Comparison of ENCODE assay signal across 1 cellular context in the genomic region with DNA sequence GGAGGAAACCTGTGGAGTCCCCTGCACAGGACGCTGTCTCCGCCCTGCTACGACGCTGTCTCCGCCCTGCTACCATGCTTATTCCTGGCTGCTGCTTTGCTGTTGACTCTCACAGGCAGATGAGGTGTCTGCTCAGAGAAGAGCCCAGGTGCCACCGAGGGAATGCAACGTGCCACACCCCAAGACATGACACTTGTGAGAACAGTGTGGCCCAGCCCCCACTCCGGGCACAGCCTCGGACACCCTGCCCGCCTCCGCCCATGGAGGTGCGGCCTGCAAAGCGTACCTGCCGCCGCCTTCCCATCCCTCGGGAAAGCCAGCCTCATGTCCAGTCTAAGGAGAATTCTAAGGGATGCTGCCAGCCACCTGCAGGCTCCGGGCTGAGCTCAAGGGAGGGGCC.
TF ChIP-seq lines count a peak whose summit lies in the region.

No MANE protein-coding gene starts in this region.

TF ChIP-seq in H1, 55 proteins besides CTCF, POLR2A, EP300 and RAD21:
- TF ChIP-seq, protein P1, sequence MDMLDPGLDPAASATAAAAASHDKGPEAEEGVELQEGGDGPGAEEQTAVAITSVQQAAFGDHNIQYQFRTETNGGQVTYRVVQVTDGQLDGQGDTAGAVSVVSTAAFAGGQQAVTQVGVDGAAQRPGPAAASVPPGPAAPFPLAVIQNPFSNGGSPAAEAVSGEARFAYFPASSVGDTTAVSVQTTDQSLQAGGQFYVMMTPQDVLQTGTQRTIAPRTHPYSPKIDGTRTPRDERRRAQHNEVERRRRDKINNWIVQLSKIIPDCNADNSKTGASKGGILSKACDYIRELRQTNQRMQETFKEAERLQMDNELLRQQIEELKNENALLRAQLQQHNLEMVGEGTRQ (IDR thresholded peaks at IDR 0.05; ENCODE audit: low read length) = no peak
- TF ChIP-seq SP4 (IDR thresholded peaks at IDR 0.05; ENCODE audit: low read length) = no peak
- no peak for TF ChIP-seq EGR1 (IDR thresholded peaks at IDR 0.05; ENCODE audit: borderline replicate concordance, low read depth, low read length)
- no peak for TF ChIP-seq CBX8 (IDR thresholded peaks at IDR 0.05; ENCODE audit: borderline replicate concordance, low read depth, low read length)
- TF ChIP-seq, protein P2, sequence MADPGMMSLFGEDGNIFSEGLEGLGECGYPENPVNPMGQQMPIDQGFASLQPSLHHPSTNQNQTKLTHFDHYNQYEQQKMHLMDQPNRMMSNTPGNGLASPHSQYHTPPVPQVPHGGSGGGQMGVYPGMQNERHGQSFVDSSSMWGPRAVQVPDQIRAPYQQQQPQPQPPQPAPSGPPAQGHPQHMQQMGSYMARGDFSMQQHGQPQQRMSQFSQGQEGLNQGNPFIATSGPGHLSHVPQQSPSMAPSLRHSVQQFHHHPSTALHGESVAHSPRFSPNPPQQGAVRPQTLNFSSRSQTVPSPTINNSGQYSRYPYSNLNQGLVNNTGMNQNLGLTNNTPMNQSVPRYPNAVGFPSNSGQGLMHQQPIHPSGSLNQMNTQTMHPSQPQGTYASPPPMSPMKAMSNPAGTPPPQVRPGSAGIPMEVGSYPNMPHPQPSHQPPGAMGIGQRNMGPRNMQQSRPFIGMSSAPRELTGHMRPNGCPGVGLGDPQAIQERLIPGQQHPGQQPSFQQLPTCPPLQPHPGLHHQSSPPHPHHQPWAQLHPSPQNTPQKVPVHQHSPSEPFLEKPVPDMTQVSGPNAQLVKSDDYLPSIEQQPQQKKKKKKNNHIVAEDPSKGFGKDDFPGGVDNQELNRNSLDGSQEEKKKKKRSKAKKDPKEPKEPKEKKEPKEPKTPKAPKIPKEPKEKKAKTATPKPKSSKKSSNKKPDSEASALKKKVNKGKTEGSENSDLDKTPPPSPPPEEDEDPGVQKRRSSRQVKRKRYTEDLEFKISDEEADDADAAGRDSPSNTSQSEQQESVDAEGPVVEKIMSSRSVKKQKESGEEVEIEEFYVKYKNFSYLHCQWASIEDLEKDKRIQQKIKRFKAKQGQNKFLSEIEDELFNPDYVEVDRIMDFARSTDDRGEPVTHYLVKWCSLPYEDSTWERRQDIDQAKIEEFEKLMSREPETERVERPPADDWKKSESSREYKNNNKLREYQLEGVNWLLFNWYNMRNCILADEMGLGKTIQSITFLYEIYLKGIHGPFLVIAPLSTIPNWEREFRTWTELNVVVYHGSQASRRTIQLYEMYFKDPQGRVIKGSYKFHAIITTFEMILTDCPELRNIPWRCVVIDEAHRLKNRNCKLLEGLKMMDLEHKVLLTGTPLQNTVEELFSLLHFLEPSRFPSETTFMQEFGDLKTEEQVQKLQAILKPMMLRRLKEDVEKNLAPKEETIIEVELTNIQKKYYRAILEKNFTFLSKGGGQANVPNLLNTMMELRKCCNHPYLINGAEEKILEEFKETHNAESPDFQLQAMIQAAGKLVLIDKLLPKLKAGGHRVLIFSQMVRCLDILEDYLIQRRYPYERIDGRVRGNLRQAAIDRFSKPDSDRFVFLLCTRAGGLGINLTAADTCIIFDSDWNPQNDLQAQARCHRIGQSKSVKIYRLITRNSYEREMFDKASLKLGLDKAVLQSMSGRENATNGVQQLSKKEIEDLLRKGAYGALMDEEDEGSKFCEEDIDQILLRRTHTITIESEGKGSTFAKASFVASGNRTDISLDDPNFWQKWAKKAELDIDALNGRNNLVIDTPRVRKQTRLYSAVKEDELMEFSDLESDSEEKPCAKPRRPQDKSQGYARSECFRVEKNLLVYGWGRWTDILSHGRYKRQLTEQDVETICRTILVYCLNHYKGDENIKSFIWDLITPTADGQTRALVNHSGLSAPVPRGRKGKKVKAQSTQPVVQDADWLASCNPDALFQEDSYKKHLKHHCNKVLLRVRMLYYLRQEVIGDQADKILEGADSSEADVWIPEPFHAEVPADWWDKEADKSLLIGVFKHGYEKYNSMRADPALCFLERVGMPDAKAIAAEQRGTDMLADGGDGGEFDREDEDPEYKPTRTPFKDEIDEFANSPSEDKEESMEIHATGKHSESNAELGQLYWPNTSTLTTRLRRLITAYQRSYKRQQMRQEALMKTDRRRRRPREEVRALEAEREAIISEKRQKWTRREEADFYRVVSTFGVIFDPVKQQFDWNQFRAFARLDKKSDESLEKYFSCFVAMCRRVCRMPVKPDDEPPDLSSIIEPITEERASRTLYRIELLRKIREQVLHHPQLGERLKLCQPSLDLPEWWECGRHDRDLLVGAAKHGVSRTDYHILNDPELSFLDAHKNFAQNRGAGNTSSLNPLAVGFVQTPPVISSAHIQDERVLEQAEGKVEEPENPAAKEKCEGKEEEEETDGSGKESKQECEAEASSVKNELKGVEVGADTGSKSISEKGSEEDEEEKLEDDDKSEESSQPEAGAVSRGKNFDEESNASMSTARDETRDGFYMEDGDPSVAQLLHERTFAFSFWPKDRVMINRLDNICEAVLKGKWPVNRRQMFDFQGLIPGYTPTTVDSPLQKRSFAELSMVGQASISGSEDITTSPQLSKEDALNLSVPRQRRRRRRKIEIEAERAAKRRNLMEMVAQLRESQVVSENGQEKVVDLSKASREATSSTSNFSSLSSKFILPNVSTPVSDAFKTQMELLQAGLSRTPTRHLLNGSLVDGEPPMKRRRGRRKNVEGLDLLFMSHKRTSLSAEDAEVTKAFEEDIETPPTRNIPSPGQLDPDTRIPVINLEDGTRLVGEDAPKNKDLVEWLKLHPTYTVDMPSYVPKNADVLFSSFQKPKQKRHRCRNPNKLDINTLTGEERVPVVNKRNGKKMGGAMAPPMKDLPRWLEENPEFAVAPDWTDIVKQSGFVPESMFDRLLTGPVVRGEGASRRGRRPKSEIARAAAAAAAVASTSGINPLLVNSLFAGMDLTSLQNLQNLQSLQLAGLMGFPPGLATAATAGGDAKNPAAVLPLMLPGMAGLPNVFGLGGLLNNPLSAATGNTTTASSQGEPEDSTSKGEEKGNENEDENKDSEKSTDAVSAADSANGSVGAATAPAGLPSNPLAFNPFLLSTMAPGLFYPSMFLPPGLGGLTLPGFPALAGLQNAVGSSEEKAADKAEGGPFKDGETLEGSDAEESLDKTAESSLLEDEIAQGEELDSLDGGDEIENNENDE (IDR thresholded peaks at IDR 0.05; ENCODE audit: insufficient replicate concordance, low read length) = no peak
- TF ChIP-seq KDM5A (IDR thresholded peaks at IDR 0.05; ENCODE audit: low read length) = no peak
